ENCODE assay signal across 2 cellular contexts in genomic region chr19:11102944-11103343, GRCh38.
TF ChIP-seq lines count a peak whose summit lies in the region.

No MANE protein-coding gene starts in this region.

TF ChIP-seq in HCT116, 20 proteins besides CTCF, POLR2A, EP300 and RAD21:
- TF ChIP-seq ZBTB33 (IDR thresholded peaks at IDR 0.05; ENCODE audit: extremely low read depth, insufficient replicate concordance, low read length) = no peak
- TF ChIP-seq EZH2 (IDR thresholded peaks at IDR 0.05) = no peak
- TF ChIP-seq ELF1 (IDR thresholded peaks at IDR 0.05; ENCODE audit: borderline replicate concordance, low read depth) = no peak
- TF ChIP-seq CBX3 (IDR thresholded peaks at IDR 0.05; ENCODE audit: low read depth) = no peak
- TF ChIP-seq ZNF274 (IDR thresholded peaks at IDR 0.05; ENCODE audit: low read depth, low read length) = no peak
- TF ChIP-seq CEBPB (IDR thresholded peaks at IDR 0.05; ENCODE audit: low read depth) = no peak
- TF ChIP-seq FOSL1 (IDR thresholded peaks at IDR 0.05; ENCODE audit: low read depth) = no peak
- TF ChIP-seq EGR1 (IDR thresholded peaks at IDR 0.05; ENCODE audit: low read depth) = no peak
- TF ChIP-seq SIN3A (IDR thresholded peaks at IDR 0.05; ENCODE audit: low read depth) = no peak

TF ChIP-seq in HepG2, 621 proteins besides CTCF, POLR2A, EP300 and RAD21:
- TF ChIP-seq RBFOX2 (IDR thresholded peaks at IDR 0.05; ENCODE audit: low read depth, low read length) = 0 out of 2 replicates have a peak, but pooled peaks have one; percentile 29
- no peak for TF ChIP-seq ATF5 (CRISPR knock-in tag; IDR thresholded peaks at IDR 0.05; ENCODE audit: low read depth)
- no peak for TF ChIP-seq ZFP82 (CRISPR knock-in tag; IDR thresholded peaks at IDR 0.05; ENCODE audit: borderline replicate concordance)
- TF ChIP-seq SP2 (CRISPR knock-in tag; IDR thresholded peaks at IDR 0.05) = no peak
- no peak for TF ChIP-seq ZNF556 (CRISPR knock-in tag; IDR thresholded peaks at IDR 0.05; ENCODE audit: borderline replicate concordance)
- no peak for TF ChIP-seq PPARG (CRISPR knock-in tag; conservative IDR thresholded peaks at IDR 0.05)
